Comparison of ENCODE assay signal across 8 cellular contexts in the genomic region with DNA sequence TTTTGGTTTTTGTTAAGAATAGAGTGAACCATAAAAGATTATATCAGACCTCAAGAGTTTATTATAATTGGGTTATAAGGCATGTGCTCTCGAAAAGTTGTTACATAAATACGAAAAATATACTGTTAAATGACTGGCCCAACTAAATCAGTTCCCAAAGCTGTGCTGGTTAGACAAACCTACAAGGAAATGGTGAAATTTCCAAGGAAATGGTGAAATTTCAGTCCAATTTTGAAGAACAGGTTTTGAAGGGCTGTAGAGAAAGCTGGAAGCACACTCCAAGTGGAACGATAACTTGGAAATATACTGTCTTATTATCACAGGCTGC. TPM values are rescaled to one million over a fixed set of nuclear protein-coding genes. Genes with fewer than 3 reads are reported as not detected.
A peak's percentile ranks its signal among the peaks of the same experiment; 100 is the strongest.
DNase-seq lines count a peak whose midpoint lies in the region; ATAC-seq and TF ChIP-seq lines count a peak whose summit lies in the region.

No MANE protein-coding gene starts in this region.

- H3K27ac ChIP-seq in SU-DHL-6 (ENCODE audit: low read depth, low read length) = peak overlapping the region; percentile 57
- H3K27ac ChIP-seq in smooth muscle cell (ENCODE audit: low read depth) = peak overlapping the region; percentile 41

- peak overlapping the region; percentile 81 for H3K4me2 ChIP-seq in SU-DHL-6 (ENCODE audit: low read depth, low read length, poor library complexity, severe bottlenecking)
- peak overlapping the region; percentile 93 for H3K4me2 ChIP-seq in smooth muscle cell

- H3K4me3 Mint-ChIP-seq in activated CD4-positive, alpha-beta T cell treated with anti-CD3 and anti-CD28 coated beads, Interleukin-2, amount 10 ng/mL, durations not matched to agents 7 days and 5 days = no peak overlapping the region
- no peak overlapping the region for H3K4me3 Mint-ChIP-seq in stimulated activated naive B cell treated with anti-CD40 and anti-IgM and Interleukin-4, amounts not matched to agents 10 μg/mL and 1 μg/mL and 100 μg/mL, for 72 hours

- H3K27me3 ChIP-seq in SU-DHL-6 (ENCODE audit: low read length) = no peaks in the 10 kb centered on the region
- no peaks in the 10 kb centered on the region for H3K27me3 ChIP-seq in smooth muscle cell (ENCODE audit: low read depth)

- ATAC-seq in stimulated activated naive B cell treated with anti-CD40 and anti-IgM and Interleukin-4, amounts not matched to agents 10 μg/mL and 1 μg/mL and 100 μg/mL, for 72 hours (replicated peaks) = no peak

- peaks cover 32% of the 10 kb centered on the region for H3K4me1 ChIP-seq in smooth muscle cell (ENCODE audit: low read depth)

- POLR2A ChIA-PET in activated CD4-positive, alpha-beta T cell treated with anti-CD3 and anti-CD28 coated beads, Interleukin-2, amount 10 ng/mL, durations not matched to agents 7 days and 5 days (lab: Charles Lee) = interaction anchor here (0.5 to 1.5 kb wide), 4 partner anchors 12 to 205 kb away, joined by 3 to 9 read pairs (median 6); no protein-coding TSS in a partner anchor

- no peaks in the 10 kb centered on the region for H3K36me3 ChIP-seq in SU-DHL-6 (ENCODE audit: low read length)
- no peaks in the 10 kb centered on the region for H3K36me3 ChIP-seq in smooth muscle cell (ENCODE audit: low read depth)

- peak overlapping the region; percentile 71 for H3K4me3 ChIP-seq in GM08714 (ENCODE audit: low read length)
- H3K4me3 ChIP-seq in SU-DHL-6 (ENCODE audit: insufficient read depth, low read length, poor library complexity, severe bottlenecking) = peak overlapping the region; percentile 95
- H3K4me3 ChIP-seq in iPS-11a (ENCODE audit: low read depth, low read length) = peak overlapping the region; percentile 91
- H3K4me3 ChIP-seq in smooth muscle cell = peak overlapping the region; percentile 74

- no peak overlapping the region for H3K27ac Mint-ChIP-seq in activated CD4-positive, alpha-beta T cell treated with anti-CD3 and anti-CD28 coated beads, Interleukin-2, amount 10 ng/mL, durations not matched to agents 7 days and 5 days
- no peak overlapping the region for H3K27ac Mint-ChIP-seq in stimulated activated naive B cell treated with anti-CD40 and anti-IgM and Interleukin-4, amounts not matched to agents 10 μg/mL and 1 μg/mL and 100 μg/mL, for 72 hours

- CTCF ChIA-PET in activated CD4-positive, alpha-beta T cell treated with anti-CD3 and anti-CD28 coated beads, Interleukin-2, amount 10 ng/mL, durations not matched to agents 7 days and 5 days (lab: Charles Lee) = interaction anchor here (0.6 to 2.4 kb wide), 9 partner anchors 8 to 186 kb away, joined by 3 to 13 read pairs (median 3); partner anchors contain the start of gene HINT3

- no peaks in the 10 kb centered on the region for H3K27me3 Mint-ChIP-seq in activated CD4-positive, alpha-beta T cell treated with anti-CD3 and anti-CD28 coated beads, Interleukin-2, amount 10 ng/mL, durations not matched to agents 7 days and 5 days
- no peaks in the 10 kb centered on the region for H3K27me3 Mint-ChIP-seq in stimulated activated naive B cell treated with anti-CD40 and anti-IgM and Interleukin-4, amounts not matched to agents 10 μg/mL and 1 μg/mL and 100 μg/mL, for 72 hours

- no peaks in the 10 kb centered on the region for H3K9me2 ChIP-seq in SU-DHL-6 (replicated peaks; ENCODE audit: insufficient read depth, low read length)

- H3K4me1 Mint-ChIP-seq in activated CD4-positive, alpha-beta T cell treated with anti-CD3 and anti-CD28 coated beads, Interleukin-2, amount 10 ng/mL, durations not matched to agents 7 days and 5 days = peaks cover 15% of the 10 kb centered on the region
- H3K4me1 Mint-ChIP-seq in stimulated activated naive B cell treated with anti-CD40 and anti-IgM and Interleukin-4, amounts not matched to agents 10 μg/mL and 1 μg/mL and 100 μg/mL, for 72 hours = no peaks in the 10 kb centered on the region

- H2AFZ ChIP-seq in SU-DHL-6 (ENCODE audit: low read depth, low read length, severe bottlenecking) (peak overlapping the region; percentile 93), smooth muscle cell (ENCODE audit: low read depth) (peak overlapping the region; percentile 99)

- H3K9me3 Mint-ChIP-seq in activated CD4-positive, alpha-beta T cell treated with anti-CD3 and anti-CD28 coated beads, Interleukin-2, amount 10 ng/mL, durations not matched to agents 7 days and 5 days = no peaks in the 10 kb centered on the region
- no peaks in the 10 kb centered on the region for H3K9me3 Mint-ChIP-seq in stimulated activated naive B cell treated with anti-CD40 and anti-IgM and Interleukin-4, amounts not matched to agents 10 μg/mL and 1 μg/mL and 100 μg/mL, for 72 hours

- WGBS in smooth muscle cell (ENCODE audit: low lambda C conversion rate) = 5% methylated on average over 3 of the region's 3 CpGs

- H3K9ac ChIP-seq in SU-DHL-6 (ENCODE audit: low read length) (peak overlapping the region; percentile 84), smooth muscle cell (ENCODE audit: low read depth) (peak overlapping the region; percentile 69)

- H4K20me1 ChIP-seq in SU-DHL-6 (ENCODE audit: low read depth, low read length) (no peaks in the 10 kb centered on the region), smooth muscle cell (ENCODE audit: low read depth) (peaks cover 6% of the 10 kb centered on the region)

- DNase-seq in smooth muscle cell (lab: John Stamatoyannopoulos, UW; ENCODE audit: unreplicated experiment) (no peak), DMS 273 treated with DMSO at 0.1 percent for 48 hours (lab: John Stamatoyannopoulos, UW) (no peak), T-helper 1 cell (no peak)
- DNase-seq in activated CD4-positive, alpha-beta T cell treated with anti-CD3 and anti-CD28 coated beads, Interleukin-2, amount 10 ng/mL, durations not matched to agents 7 days and 5 days = no peak
- DNase-seq in stimulated activated naive B cell treated with anti-CD40 and anti-IgM and Interleukin-4, amounts not matched to agents 10 μg/mL and 1 μg/mL and 100 μg/mL, for 72 hours = no peak

- H3F3A ChIP-seq in SU-DHL-6 (ENCODE audit: insufficient read depth) (peaks cover 28% of the 10 kb centered on the region), smooth muscle cell (ENCODE audit: low read depth) (peaks cover 14% of the 10 kb centered on the region)

- peaks cover 55% of the 10 kb centered on the region for H3K79me2 ChIP-seq in SU-DHL-6 (ENCODE audit: insufficient read depth, low read length)
- H3K79me2 ChIP-seq in smooth muscle cell (ENCODE audit: low read depth) = peaks cover 42% of the 10 kb centered on the region

- TF ChIP-seq CTCF in SU-DHL-6 (IDR thresholded peaks at IDR 0.05; ENCODE audit: insufficient read depth, low read length, poor library complexity, severe bottlenecking) = no peak
- TF ChIP-seq CTCF in smooth muscle cell (IDR thresholded peaks at IDR 0.05; ENCODE audit: borderline replicate concordance, insufficient read depth, poor library complexity, severe bottlenecking) = no peak

- no peaks in the 10 kb centered on the region for H3K36me3 Mint-ChIP-seq in activated CD4-positive, alpha-beta T cell treated with anti-CD3 and anti-CD28 coated beads, Interleukin-2, amount 10 ng/mL, durations not matched to agents 7 days and 5 days (ENCODE audit: low read depth)
- no peaks in the 10 kb centered on the region for H3K36me3 Mint-ChIP-seq in stimulated activated naive B cell treated with anti-CD40 and anti-IgM and Interleukin-4, amounts not matched to agents 10 μg/mL and 1 μg/mL and 100 μg/mL, for 72 hours

- no peaks in the 10 kb centered on the region for H3K9me3 ChIP-seq in SU-DHL-6 (ENCODE audit: insufficient read depth, low read length)
- H3K9me3 ChIP-seq in smooth muscle cell (replicated peaks; ENCODE audit: low read depth) = no peaks in the 10 kb centered on the region

RNA-seq across cellular contexts. Expression of gene TRMT11, which starts 0.4 kb away (rescaled TPM):
- total RNA-seq in smooth muscle cell = 21.6 and 26.2 TPM in 2 replicates
- polyA plus RNA-seq in smooth muscle cell = 12.8 and 17.4 TPM in 2 replicates
- total RNA-seq in activated CD4-positive, alpha-beta T cell treated with anti-CD3 and anti-CD28 coated beads, Interleukin-2, amount 10 ng/mL, durations not matched to agents 7 days and 5 days = 10 to 100 TPM; 15.1 to 16.3 TPM

RNA-seq across cellular contexts. Expression of gene HINT3, which starts 29.4 kb away (rescaled TPM):
- 13.1 and 21.2 TPM in 2 replicates for total RNA-seq in smooth muscle cell
- 6.8 and 10.0 TPM in 2 replicates for polyA plus RNA-seq in smooth muscle cell
- total RNA-seq in activated CD4-positive, alpha-beta T cell treated with anti-CD3 and anti-CD28 coated beads, Interleukin-2, amount 10 ng/mL, durations not matched to agents 7 days and 5 days = 1 to 10 TPM; 7.5 to 8.3 TPM
